Comparison of ENCODE assay signal across 8 cellular contexts in the genomic region with DNA sequence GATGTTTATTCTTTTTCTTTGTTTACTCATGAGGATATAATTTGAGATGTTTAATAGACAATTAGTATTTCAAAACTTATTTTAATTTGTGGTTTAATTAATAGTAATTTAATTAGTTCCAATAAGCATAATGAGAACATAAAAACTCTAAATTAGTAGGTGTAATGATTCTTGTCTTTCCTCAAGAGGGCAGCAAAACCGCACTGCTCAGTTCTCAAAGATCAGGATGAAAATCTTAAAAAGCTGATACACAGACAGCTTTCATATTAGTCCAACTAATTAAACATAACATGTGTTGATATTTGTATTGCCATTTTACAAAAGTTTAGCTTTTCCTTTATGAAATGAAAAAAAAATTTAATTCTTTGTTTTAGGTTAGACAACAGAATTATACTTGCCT.
A peak's percentile ranks its signal among the peaks of the same experiment; 100 is the strongest.
DNase-seq lines count a peak whose midpoint lies in the region; ATAC-seq, FAIRE-seq and TF ChIP-seq lines count a peak whose summit lies in the region.

No MANE protein-coding gene starts in this region.

- intact Hi-C loops in mucosa of descending colon (cut with DNase I, micrococcal nuclease), result loop anchor here in 1 of 2 donors (2.0 kb wide), 1 partner anchor 247 kb away; no protein-coding TSS in a partner anchor

- H3K4me1 ChIP-seq in mucosa of descending colon (ENCODE audit: low read depth), result no peaks in the 10 kb centered on the region

- peak; percentile 71 for TF ChIP-seq CTCF in astrocyte of the cerebellum (IDR thresholded peaks at IDR 0.05; ENCODE audit: low read depth, low read length, missing control alignments)
- TF ChIP-seq CTCF in mucosa of descending colon (IDR thresholded peaks at IDR 0.05), result peak; percentile 8

- DNase-seq in NCI-H1105 treated with DMSO at 0.1 percent for 48 hours (lab: John Stamatoyannopoulos, UW) (peak; percentile 64), astrocyte of the cerebellum (ENCODE audit: low read depth) (no peak), mucosa of descending colon (no peak)

- ATAC-seq in mucosa of descending colon (no peak), GM18502 (IDR thresholded peaks at IDR 0.05; ENCODE audit: poor library complexity, unreplicated experiment) (no peak), GM19395 (IDR thresholded peaks at IDR 0.05; ENCODE audit: unreplicated experiment) (no peak), HG03175 (IDR thresholded peaks at IDR 0.05; ENCODE audit: unreplicated experiment) (no peak), HG03039 (IDR thresholded peaks at IDR 0.05; ENCODE audit: unreplicated experiment) (no peak)

- H3K9me3 ChIP-seq in mucosa of descending colon, result no peaks in the 10 kb centered on the region

- H3K36me3 ChIP-seq in mucosa of descending colon (ENCODE audit: low read depth), result no peaks in the 10 kb centered on the region

- FAIRE-seq in G401.6 (lab: Jason Lieb, UNC), result peak; percentile 76

- in situ Hi-C loops in astrocyte of the cerebellum (cut with HindIII; ENCODE audit: low sequenced_read_pairs), result no loop called here

- H3K4me3 ChIP-seq in astrocyte of the cerebellum (ENCODE audit: low read depth, low read length) (no peak overlapping the region), mucosa of descending colon (no peak overlapping the region)
